Comparison of ENCODE assay signal across 8 cellular contexts in genomic region chr12:130041983-130042812, GRCh38.
DNase-seq lines count a peak whose midpoint lies in the region; ATAC-seq, FAIRE-seq and TF ChIP-seq lines count a peak whose summit lies in the region.

No MANE protein-coding gene starts in this region.

- peak; percentile 64 for DNase-seq in NCI-H748 treated with DMSO at 0.1 percent for 48 hours (lab: John Stamatoyannopoulos, UW)
- DNase-seq in bronchial epithelial cell (ENCODE audit: low read depth) = no peak
- DNase-seq in midbrain (lab: John Stamatoyannopoulos, UW) = peak; percentile 78
- no peak for DNase-seq in thoracic aorta (ENCODE audit: low spot score)
- DNase-seq in GM19239 (ENCODE audit: insufficient read length, low spot score) = no peak

- no peak overlapping the region for H3K4me3 ChIP-seq in GM12875 (ENCODE audit: low read depth, low read length)
- no peak overlapping the region for H3K4me3 ChIP-seq in bronchial epithelial cell (ENCODE audit: low read depth, low read length)
- no peak overlapping the region for H3K4me3 ChIP-seq in thoracic aorta

- ATAC-seq in thoracic aorta (ENCODE audit: insufficient number of reproducible peaks, low FRiP score, low read depth) (no peak), GM21529 (IDR thresholded peaks at IDR 0.05; ENCODE audit: unreplicated experiment) (no peak), HG02938 (IDR thresholded peaks at IDR 0.05; ENCODE audit: unreplicated experiment) (no peak)

- H3K36me3 ChIP-seq in bronchial epithelial cell (ENCODE audit: control insufficient read depth, insufficient read depth, low read length) (no peaks in the 10 kb centered on the region), thoracic aorta (no peaks in the 10 kb centered on the region)

- TF ChIP-seq CTCF in GM12875 (IDR thresholded peaks at IDR 0.05; ENCODE audit: borderline replicate concordance, insufficient read depth, low read depth, low read length) (peak; percentile 47), bronchial epithelial cell (IDR thresholded peaks at IDR 0.05; ENCODE audit: insufficient read depth, low read length, severe bottlenecking) (peak; percentile 91), thoracic aorta (IDR thresholded peaks at IDR 0.05) (peak; percentile 59)

- no peaks in the 10 kb centered on the region for H3K9me3 ChIP-seq in thoracic aorta

- FAIRE-seq in bronchial epithelial cell (lab: Jason Lieb, UNC) = no peak
- FAIRE-seq in GM19239 (lab: Jason Lieb, UNC) = no peak

- H3K27me3 ChIP-seq in bronchial epithelial cell (ENCODE audit: control insufficient read depth, insufficient read depth, low read length) (no peaks in the 10 kb centered on the region), thoracic aorta (replicated peaks; ENCODE audit: insufficient read depth) (no peaks in the 10 kb centered on the region)

- H3K4me1 ChIP-seq in thoracic aorta (ENCODE audit: control insufficient read depth in 1 of 2, low read depth in 2 of 2) = no peaks in the 10 kb centered on the region

- H3K27ac ChIP-seq in thoracic aorta = no peak overlapping the region

Comparison
In these comparisons a context has a peak if more than half of its experiments do, and no peak if none do; other contexts are left out.
1. DNase-seq: peak in NCI-H748 treated with DMSO at 0.1 percent for 48 hours (single experiment) and midbrain (single experiment); none in bronchial epithelial cell (single experiment), thoracic aorta (single experiment) and GM19239 (single experiment).
2. Peak in every context shown above with its lines, with median percentiles within 50 percentile points of each other: CTCF ChIP-seq.